Comparison of ENCODE assay signal across 1 cellular context in the genomic region with DNA sequence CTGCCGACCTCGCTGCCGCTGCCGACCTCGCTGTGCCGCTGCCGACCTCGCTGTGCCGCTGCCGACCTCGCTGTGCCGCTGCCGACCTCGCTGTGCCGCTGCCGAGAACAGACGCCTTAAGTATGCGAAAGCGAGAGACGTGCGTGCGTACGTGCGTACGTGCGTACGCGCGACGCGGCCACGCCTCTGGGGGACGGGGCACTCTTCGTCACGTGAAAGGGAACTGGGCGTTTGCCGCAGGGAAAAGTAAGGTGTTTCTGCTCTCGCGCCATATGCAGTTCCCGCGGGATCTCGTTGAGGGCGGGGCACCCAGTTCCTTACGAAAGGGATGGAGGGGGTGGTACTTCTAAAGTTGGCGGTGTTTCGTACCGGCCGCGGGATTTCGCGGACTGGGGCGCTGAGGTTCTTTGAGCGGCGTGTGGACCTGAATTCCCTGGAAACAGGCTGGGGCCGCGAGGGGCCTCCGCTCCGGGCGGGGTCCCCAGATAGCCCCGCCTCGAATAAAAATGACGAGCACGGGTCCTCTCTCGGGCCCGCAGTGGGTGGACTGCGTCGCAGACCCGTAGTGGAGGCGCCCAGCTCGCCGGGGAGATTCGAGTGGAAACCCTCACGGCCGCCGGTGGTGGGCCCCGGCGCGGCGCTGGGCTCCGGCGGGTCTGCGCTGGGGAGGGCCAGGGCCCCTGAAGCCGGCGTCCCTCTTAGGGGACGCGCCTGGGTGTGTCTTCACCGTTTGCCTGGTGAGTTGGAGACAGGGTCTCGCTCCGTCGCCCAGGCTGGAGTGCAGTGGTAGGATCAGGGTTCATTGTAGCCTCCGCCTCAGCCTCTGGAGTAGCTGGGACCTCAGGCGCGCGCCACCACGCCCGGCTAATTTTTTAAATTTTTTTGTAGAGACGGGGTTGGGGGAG.
A peak's percentile ranks its signal among the peaks of the same experiment; 100 is the strongest.
TF ChIP-seq lines count a peak whose summit lies in the region.

TSS of gene EIF4A3 (minus strand) at position 94 of the 905 bp plus-strand sequence. CDS start 167 bp downstream, outside the sequence.

TF ChIP-seq in liver, 16 proteins besides CTCF, POLR2A, EP300 and RAD21 (continued from another document):
- TF ChIP-seq, protein P1, sequence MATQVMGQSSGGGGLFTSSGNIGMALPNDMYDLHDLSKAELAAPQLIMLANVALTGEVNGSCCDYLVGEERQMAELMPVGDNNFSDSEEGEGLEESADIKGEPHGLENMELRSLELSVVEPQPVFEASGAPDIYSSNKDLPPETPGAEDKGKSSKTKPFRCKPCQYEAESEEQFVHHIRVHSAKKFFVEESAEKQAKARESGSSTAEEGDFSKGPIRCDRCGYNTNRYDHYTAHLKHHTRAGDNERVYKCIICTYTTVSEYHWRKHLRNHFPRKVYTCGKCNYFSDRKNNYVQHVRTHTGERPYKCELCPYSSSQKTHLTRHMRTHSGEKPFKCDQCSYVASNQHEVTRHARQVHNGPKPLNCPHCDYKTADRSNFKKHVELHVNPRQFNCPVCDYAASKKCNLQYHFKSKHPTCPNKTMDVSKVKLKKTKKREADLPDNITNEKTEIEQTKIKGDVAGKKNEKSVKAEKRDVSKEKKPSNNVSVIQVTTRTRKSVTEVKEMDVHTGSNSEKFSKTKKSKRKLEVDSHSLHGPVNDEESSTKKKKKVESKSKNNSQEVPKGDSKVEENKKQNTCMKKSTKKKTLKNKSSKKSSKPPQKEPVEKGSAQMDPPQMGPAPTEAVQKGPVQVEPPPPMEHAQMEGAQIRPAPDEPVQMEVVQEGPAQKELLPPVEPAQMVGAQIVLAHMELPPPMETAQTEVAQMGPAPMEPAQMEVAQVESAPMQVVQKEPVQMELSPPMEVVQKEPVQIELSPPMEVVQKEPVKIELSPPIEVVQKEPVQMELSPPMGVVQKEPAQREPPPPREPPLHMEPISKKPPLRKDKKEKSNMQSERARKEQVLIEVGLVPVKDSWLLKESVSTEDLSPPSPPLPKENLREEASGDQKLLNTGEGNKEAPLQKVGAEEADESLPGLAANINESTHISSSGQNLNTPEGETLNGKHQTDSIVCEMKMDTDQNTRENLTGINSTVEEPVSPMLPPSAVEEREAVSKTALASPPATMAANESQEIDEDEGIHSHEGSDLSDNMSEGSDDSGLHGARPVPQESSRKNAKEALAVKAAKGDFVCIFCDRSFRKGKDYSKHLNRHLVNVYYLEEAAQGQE (IDR thresholded peaks at IDR 0.05) = no peak
- peak; percentile 38 to 50 for TF ChIP-seq RXRA (IDR thresholded peaks at IDR 0.05)
- TF ChIP-seq HNF4G (IDR thresholded peaks at IDR 0.05) = no peak
- TF ChIP-seq NR2F2 (IDR thresholded peaks at IDR 0.05) = no peak
- TF ChIP-seq JUND (IDR thresholded peaks at IDR 0.05) = no peak
- TF ChIP-seq SP1 (IDR thresholded peaks at IDR 0.05) = peak; percentile 75
- TF ChIP-seq FOXA1 (IDR thresholded peaks at IDR 0.05) = no peak
